In genomic region chr2:21002814-21003192, GRCh38 we compare ENCODE assay signal across 1 cellular context.
TF ChIP-seq lines count a peak whose summit lies in the region.

No MANE protein-coding gene starts in this region.

TF ChIP-seq in HepG2, 621 proteins besides CTCF, POLR2A, EP300 and RAD21 (continued from another document and continues in another):
- TF ChIP-seq AFF4 (CRISPR knock-in tag; IDR thresholded peaks at IDR 0.05): peak; percentile 86; the same call in 1 of the 2 replicates
- no peak for TF ChIP-seq HNF1B (CRISPR knock-in tag; IDR thresholded peaks at IDR 0.05)
- 0 out of 2 replicates have a peak, but pooled peaks have one; percentile 55 for TF ChIP-seq ZNF557 (CRISPR knock-in tag; IDR thresholded peaks at IDR 0.05)
- no peak for TF ChIP-seq ZNF580 (CRISPR knock-in tag; IDR thresholded peaks at IDR 0.05; ENCODE audit: borderline replicate concordance, low read depth)
- TF ChIP-seq GLI4 (CRISPR knock-in tag; IDR thresholded peaks at IDR 0.05; ENCODE audit: borderline replicate concordance): no peak
- TF ChIP-seq ZNF512 (CRISPR knock-in tag; IDR thresholded peaks at IDR 0.05): no peak
- TF ChIP-seq HOXD1 (CRISPR knock-in tag; IDR thresholded peaks at IDR 0.05): no peak
- TF ChIP-seq REL (CRISPR knock-in tag; conservative IDR thresholded peaks at IDR 0.05): no peak
- no peak for TF ChIP-seq ZNF713 (CRISPR knock-in tag; IDR thresholded peaks at IDR 0.05)
- no peak for TF ChIP-seq SMARCE1 (IDR thresholded peaks at IDR 0.05; ENCODE audit: borderline replicate concordance)
- no peak for TF ChIP-seq MBNL3 (CRISPR knock-in tag; conservative IDR thresholded peaks at IDR 0.05)
- no peak for TF ChIP-seq SMARCC2 (IDR thresholded peaks at IDR 0.05)
- no peak for TF ChIP-seq ISL2 (CRISPR knock-in tag; IDR thresholded peaks at IDR 0.05)
- TF ChIP-seq ZNF3 (CRISPR knock-in tag; IDR thresholded peaks at IDR 0.05): no peak
- TF ChIP-seq ZNF17 (CRISPR knock-in tag; IDR thresholded peaks at IDR 0.05): no peak
- no peak for TF ChIP-seq ZNF160 (CRISPR knock-in tag; IDR thresholded peaks at IDR 0.05)
- TF ChIP-seq CHD2 (IDR thresholded peaks at IDR 0.05; ENCODE audit: low read depth, low read length): no peak
- TF ChIP-seq ZNF670 (CRISPR knock-in tag; IDR thresholded peaks at IDR 0.05; ENCODE audit: borderline replicate concordance): no peak
- TF ChIP-seq GLMP (CRISPR knock-in tag; IDR thresholded peaks at IDR 0.05; ENCODE audit: borderline replicate concordance): no peak
- no peak for TF ChIP-seq ZNF530 (CRISPR knock-in tag; IDR thresholded peaks at IDR 0.05; ENCODE audit: low read depth)
- TF ChIP-seq ZSCAN5A (CRISPR knock-in tag; IDR thresholded peaks at IDR 0.05; ENCODE audit: borderline replicate concordance): 0 out of 2 replicates have a peak, but pooled peaks have one; percentile 64
- TF ChIP-seq SMAD3 (CRISPR knock-in tag; IDR thresholded peaks at IDR 0.05): no peak
- TF ChIP-seq RBM39 (IDR thresholded peaks at IDR 0.05; ENCODE audit: low read depth, low read length, poor library complexity, severe bottlenecking): no peak
- no peak for TF ChIP-seq EED (CRISPR knock-in tag; IDR thresholded peaks at IDR 0.05)
- no peak for TF ChIP-seq DNMT1 (CRISPR knock-in tag; IDR thresholded peaks at IDR 0.05)
- TF ChIP-seq ZNF790 (CRISPR knock-in tag; IDR thresholded peaks at IDR 0.05; ENCODE audit: borderline replicate concordance): no peak
- no peak for TF ChIP-seq AKNA (CRISPR knock-in tag; IDR thresholded peaks at IDR 0.05; ENCODE audit: borderline replicate concordance)
- TF ChIP-seq ZNF136 (CRISPR knock-in tag; IDR thresholded peaks at IDR 0.05; ENCODE audit: low read depth): no peak
- no peak for TF ChIP-seq NPAS2 (CRISPR knock-in tag; IDR thresholded peaks at IDR 0.05; ENCODE audit: borderline replicate concordance)
- TF ChIP-seq JDP2 (CRISPR knock-in tag; IDR thresholded peaks at IDR 0.05; ENCODE audit: borderline replicate concordance): no peak
- no peak for TF ChIP-seq RARG (CRISPR knock-in tag; IDR thresholded peaks at IDR 0.05; ENCODE audit: low read depth)
- TF ChIP-seq RXRA (CRISPR knock-in tag; IDR thresholded peaks at IDR 0.05): no peak
- TF ChIP-seq ZNF33B (CRISPR knock-in tag; IDR thresholded peaks at IDR 0.05): 0 out of 2 replicates have a peak, but pooled peaks have one; percentile 47
- TF ChIP-seq TFE3 (CRISPR knock-in tag; IDR thresholded peaks at IDR 0.05): no peak
- no peak for TF ChIP-seq ZBTB2 (CRISPR knock-in tag; IDR thresholded peaks at IDR 0.05; ENCODE audit: low read depth)
- TF ChIP-seq NCOR1 (IDR thresholded peaks at IDR 0.05; ENCODE audit: borderline replicate concordance, low read length): peak; percentile 47; the same call in 1 of the 2 replicates
- no peak for TF ChIP-seq MED1 (CRISPR knock-in tag; IDR thresholded peaks at IDR 0.05)
- TF ChIP-seq SP140L (CRISPR knock-in tag; IDR thresholded peaks at IDR 0.05; ENCODE audit: borderline replicate concordance): no peak
- no peak for TF ChIP-seq ZNF282 (IDR thresholded peaks at IDR 0.05; ENCODE audit: partially characterized antibody)
- TF ChIP-seq MZF1 (CRISPR knock-in tag; IDR thresholded peaks at IDR 0.05; ENCODE audit: borderline replicate concordance): no peak
- no peak for TF ChIP-seq SYNCRIP (IDR thresholded peaks at IDR 0.05; ENCODE audit: insufficient read depth, low read depth, low read length)
- no peak for TF ChIP-seq NR2F1 (CRISPR knock-in tag; IDR thresholded peaks at IDR 0.05)
- no peak for TF ChIP-seq ZNF460 (CRISPR knock-in tag; IDR thresholded peaks at IDR 0.05; ENCODE audit: borderline replicate concordance)
- TF ChIP-seq ZNF317 (CRISPR knock-in tag; IDR thresholded peaks at IDR 0.05): no peak
- TF ChIP-seq ZNF660 (CRISPR knock-in tag; IDR thresholded peaks at IDR 0.05; ENCODE audit: borderline replicate concordance, low read depth): no peak
- TF ChIP-seq ATF7 (IDR thresholded peaks at IDR 0.05): no peak
- no peak for TF ChIP-seq ATF7 (CRISPR knock-in tag; IDR thresholded peaks at IDR 0.05)
- peak; percentile 48; the same call in 1 of the 2 replicates for TF ChIP-seq REPIN1 (CRISPR knock-in tag; IDR thresholded peaks at IDR 0.05; ENCODE audit: borderline replicate concordance, low read depth)
- no peak for TF ChIP-seq ZNF674 (CRISPR knock-in tag; IDR thresholded peaks at IDR 0.05; ENCODE audit: low read depth)
- no peak for TF ChIP-seq ZFP36 (IDR thresholded peaks at IDR 0.05; ENCODE audit: borderline replicate concordance, low read depth, low read length, partially characterized antibody)
- TF ChIP-seq SRSF4 (IDR thresholded peaks at IDR 0.05; ENCODE audit: low read depth, low read length, poor library complexity, severe bottlenecking): no peak
- peak; percentile 63 for TF ChIP-seq POLR2AphosphoS5 (IDR thresholded peaks at IDR 0.05; ENCODE audit: low read depth, low read length)
- no peak for TF ChIP-seq NFIB (CRISPR knock-in tag; IDR thresholded peaks at IDR 0.05; ENCODE audit: borderline replicate concordance)
- TF ChIP-seq NFE2L2 (IDR thresholded peaks at IDR 0.05; ENCODE audit: low read length): no peak
